17 cellular contexts compared by ENCODE assay signal in genomic region chr3:152313914-152314313, GRCh38. TPM values are rescaled to one million over a fixed set of nuclear protein-coding genes. Genes with fewer than 3 reads are reported as not detected.
DNase-seq lines count a peak whose midpoint lies in the region; ATAC-seq and TF ChIP-seq lines count a peak whose summit lies in the region.
"Had no signal": no experiment of that assay in that cellular context is flagged by ENCODE, and none has a peak within 500 bp of the region (broad histone marks: within the 10 kb centered on the region; RNA-seq: fewer than 3 reads in every experiment).

No MANE protein-coding gene starts in this region.

- no peak for ATAC-seq in activated CD8-positive, alpha-beta memory T cell treated with anti-CD3 and anti-CD28 coated beads, Interleukin-2, amount 10 ng/mL, durations not matched to agents 7 days and 5 days
- no peak for ATAC-seq in HG02678 (IDR thresholded peaks at IDR 0.05; ENCODE audit: unreplicated experiment)
- ATAC-seq: lower lobe of right lung; stimulated activated naive B cell treated with anti-CD40 and anti-IgM and Interleukin-4, amounts not matched to agents 10 μg/mL and 1 μg/mL and 100 μg/mL, for 72 hours had no signal

- peaks cover 46% of the 10 kb centered on the region for H3K36me3 Mint-ChIP-seq in activated CD8-positive, alpha-beta memory T cell treated with anti-CD3 and anti-CD28 coated beads, Interleukin-2, amount 10 ng/mL, durations not matched to agents 7 days and 5 days
- peaks cover 16% of the 10 kb centered on the region for H3K36me3 Mint-ChIP-seq in IgD-negative memory B cell

- TF ChIP-seq POLR2A in sigmoid colon (IDR thresholded peaks at IDR 0.05) = no peak

- H3K27ac ChIP-seq in coronary artery = peak overlapping the region; percentile 18 to 38
- H3K27ac ChIP-seq in sigmoid colon = peak overlapping the region in 3 of 4 donors; percentile 58 to 78 (median 74)
- H3K27ac ChIP-seq: BLaER1 treated with 17β-estradiol and CSF1 and Interleukin-3, amounts not matched to agents 10 nM and 100 nM; lower lobe of right lung; ovary had no signal

- TF ChIP-seq EP300 in sigmoid colon (IDR thresholded peaks at IDR 0.05) = no peak

- no peaks in the 10 kb centered on the region for H3K9me3 Mint-ChIP-seq in activated CD8-positive, alpha-beta memory T cell treated with anti-CD3 and anti-CD28 coated beads, Interleukin-2, amount 10 ng/mL, durations not matched to agents 7 days and 5 days (ENCODE audit: low read depth)
- H3K9me3 Mint-ChIP-seq in IgD-negative memory B cell = no peaks in the 10 kb centered on the region
- H3K9me3 Mint-ChIP-seq: stimulated activated naive B cell treated with anti-CD40 and anti-IgM and Interleukin-4, amounts not matched to agents 10 μg/mL and 1 μg/mL and 100 μg/mL, for 72 hours had no signal

- H3K4me3 ChIP-seq in coronary artery = no peak overlapping the region
- no peak overlapping the region for H3K4me3 ChIP-seq in sigmoid colon
- H3K4me3 ChIP-seq: BLaER1 treated with 17β-estradiol and CSF1 and Interleukin-3, amounts not matched to agents 10 nM and 100 nM; heart right ventricle; lower lobe of right lung; ovary had no signal

- H3K36me3 ChIP-seq in sigmoid colon = no peaks in the 10 kb centered on the region
- H3K36me3 ChIP-seq: heart right ventricle, lower lobe of right lung, ovary had no signal

- CTCF ChIA-PET in activated CD8-positive, alpha-beta memory T cell treated with anti-CD3 and anti-CD28 coated beads, Interleukin-2, amount 10 ng/mL, durations not matched to agents 7 days and 5 days (lab: Charles Lee) = interaction anchor here (0.6 to 1.3 kb wide), 2 partner anchors 11 to 27 kb away, joined by 3 read pairs; no protein-coding TSS in a partner anchor

- no peaks in the 10 kb centered on the region for H3K27me3 ChIP-seq in sigmoid colon
- H3K27me3 ChIP-seq: BLaER1 treated with 17β-estradiol and CSF1 and Interleukin-3, amounts not matched to agents 10 nM and 100 nM; heart right ventricle; ovary had no signal

- H3K4me1 ChIP-seq in sigmoid colon = peaks cover 0 to 90% (median 71%) of the 10 kb centered on the region in 4 donors

- H3K9me3 ChIP-seq in sigmoid colon = no peaks in the 10 kb centered on the region
- H3K9me3 ChIP-seq: lower lobe of right lung, ovary had no signal

- intact Hi-C loops in sigmoid colon (cut with DNase I) = no loop called here

- H3K27me3 Mint-ChIP-seq in activated CD8-positive, alpha-beta memory T cell treated with anti-CD3 and anti-CD28 coated beads, Interleukin-2, amount 10 ng/mL, durations not matched to agents 7 days and 5 days = no peaks in the 10 kb centered on the region
- no peaks in the 10 kb centered on the region for H3K27me3 Mint-ChIP-seq in IgD-negative memory B cell
- H3K27me3 Mint-ChIP-seq: stimulated activated naive B cell treated with anti-CD40 and anti-IgM and Interleukin-4, amounts not matched to agents 10 μg/mL and 1 μg/mL and 100 μg/mL, for 72 hours had no signal

- H3K4me3 Mint-ChIP-seq in activated CD8-positive, alpha-beta memory T cell treated with anti-CD3 and anti-CD28 coated beads, Interleukin-2, amount 10 ng/mL, durations not matched to agents 7 days and 5 days = no peak overlapping the region
- H3K4me3 Mint-ChIP-seq in IgD-negative memory B cell = no peak overlapping the region
- H3K4me3 Mint-ChIP-seq: stimulated activated naive B cell treated with anti-CD40 and anti-IgM and Interleukin-4, amounts not matched to agents 10 μg/mL and 1 μg/mL and 100 μg/mL, for 72 hours had no signal

- TF ChIP-seq CTCF in coronary artery (IDR thresholded peaks at IDR 0.05) (no peak), sigmoid colon (IDR thresholded peaks at IDR 0.05) (no peak)

- peaks cover 68% of the 10 kb centered on the region for H3K4me1 Mint-ChIP-seq in activated CD8-positive, alpha-beta memory T cell treated with anti-CD3 and anti-CD28 coated beads, Interleukin-2, amount 10 ng/mL, durations not matched to agents 7 days and 5 days
- peaks cover 43 to 49% (median 45%) of the 10 kb centered on the region in 3 donors for H3K4me1 Mint-ChIP-seq in IgD-negative memory B cell

- no peak for DNase-seq in activated CD8-positive, alpha-beta memory T cell treated with anti-CD3 and anti-CD28 coated beads, Interleukin-2, amount 10 ng/mL, durations not matched to agents 7 days and 5 days
- no peak for DNase-seq in activated CD8-positive, alpha-beta memory T cell treated with anti-CD3 and anti-CD28 coated beads, Interleukin-2, amount 50 U/mL, for 4 hours
- DNase-seq in coronary artery (ENCODE audit: low spot score) = no peak
- no peak for DNase-seq in sigmoid colon
- DNase-seq in UCSD-AML1 (lab: John Stamatoyannopoulos, UW; ENCODE audit: unreplicated experiment) = no peak
- DNase-seq in SW 1271 (lab: John Stamatoyannopoulos, UW) = no peak
- DNase-seq: activated CD4-positive, alpha-beta T cell treated with anti-CD3 and anti-CD28 coated beads, Interleukin-2, amount 50 U/mL, for 48 hours; GF-D8; GOT3; heart right ventricle; lower lobe of right lung; NCI-H524 treated with DMSO at 0.1 percent for 48 hours; ovary; stimulated activated naive B cell treated with anti-CD40 and anti-IgM and Interleukin-4, amounts not matched to agents 10 μg/mL and 1 μg/mL and 100 μg/mL, for 72 hours had no signal

- H3K27ac Mint-ChIP-seq in activated CD8-positive, alpha-beta memory T cell treated with anti-CD3 and anti-CD28 coated beads, Interleukin-2, amount 10 ng/mL, durations not matched to agents 7 days and 5 days = peak overlapping the region; percentile 24
- peak overlapping the region in 2 of 3 donors; percentile 76 to 82 for H3K27ac Mint-ChIP-seq in IgD-negative memory B cell

RNA-seq across cellular contexts. Expression of gene MBNL1, which starts 45.2 kb away (rescaled TPM):
- 100 to 1,000 TPM; 370 to 398 TPM for total RNA-seq in activated CD8-positive, alpha-beta memory T cell treated with anti-CD3 and anti-CD28 coated beads, Interleukin-2, amount 10 ng/mL, durations not matched to agents 7 days and 5 days
- polyA plus RNA-seq in IgD-negative memory B cell (200 TPM), sigmoid colon (10 to 100 TPM; 60.5 to 74.7 (median 67.3) TPM)
- 100 to 1,000 TPM; 602 to 898 (median 756) TPM for total RNA-seq in sigmoid colon
